Comparison of ENCODE assay signal across 14 cellular contexts in genomic region chr7:116956515-116956804, GRCh38. TPM values are rescaled to one million over a fixed set of nuclear protein-coding genes. Genes with fewer than 3 reads are reported as not detected.
DNase-seq lines count a peak whose midpoint lies in the region; ATAC-seq, FAIRE-seq and TF ChIP-seq lines count a peak whose summit lies in the region.
"Had no signal": no experiment of that assay in that cellular context is flagged by ENCODE, and none has a peak within 500 bp of the region (broad histone marks: within the 10 kb centered on the region; RNA-seq: fewer than 3 reads in every experiment).

No MANE protein-coding gene starts in this region.

- H3F3A ChIP-seq in Loucy (ENCODE audit: low read depth), result no peaks in the 10 kb centered on the region

- intact Hi-C loops in pancreas (cut with DNase I), result no loop called here

- H3K9me3 ChIP-seq in CD4-positive, CD25-positive, alpha-beta regulatory T cell (ENCODE audit: control insufficient read depth in 2 of 2, low read length in 2 of 2), result no peaks in the 10 kb centered on the region
- H3K9me3 ChIP-seq in Loucy (ENCODE audit: insufficient read depth, low read depth, low read length) (no peaks in the 10 kb centered on the region), skeletal muscle tissue (ENCODE audit: control insufficient read depth in 3 of 3, low read length in 3 of 3) (no peaks in the 10 kb centered on the region), pancreas (no peaks in the 10 kb centered on the region)
- H3K9me3 ChIP-seq: MG63 had no signal

- no peak overlapping the region for H3K4me2 ChIP-seq in Loucy (ENCODE audit: low read depth, low read length, poor library complexity, severe bottlenecking)

- no peak overlapping the region for H3K4me3 ChIP-seq in CD4-positive, CD25-positive, alpha-beta regulatory T cell (ENCODE audit: low read depth, low read length)
- H3K4me3 ChIP-seq in Loucy (ENCODE audit: low read length, poor library complexity, severe bottlenecking) (no peak overlapping the region), fibroblast of the aortic adventitia (ENCODE audit: low read depth, low read length) (peak overlapping the region; percentile 36), skeletal muscle tissue (ENCODE audit: low read length in 3 of 3) (no peak overlapping the region), pancreas (no peak overlapping the region)
- H3K4me3 ChIP-seq: MG63, skin epidermis had no signal

- H3K27ac Mint-ChIP-seq in CD4-positive, CD25-positive, alpha-beta regulatory T cell, result peak overlapping the region in 2 of 3 donors; percentile 72 to 85

- H3K4me3 Mint-ChIP-seq in CD4-positive, CD25-positive, alpha-beta regulatory T cell, result peak overlapping the region in 3 of 4 donors; percentile 4 to 96 (median 94)

- in situ Hi-C loops in G401 (cut with HindIII; ENCODE audit: low sequenced_read_pairs), result no loop called here

- no peaks in the 10 kb centered on the region for H3K9me2 ChIP-seq in Loucy (replicated peaks; ENCODE audit: low read depth, low read length)

- H3K36me3 Mint-ChIP-seq in CD4-positive, CD25-positive, alpha-beta regulatory T cell, result no peaks in the 10 kb centered on the region

- H3K27me3 ChIP-seq in CD4-positive, CD25-positive, alpha-beta regulatory T cell (ENCODE audit: control insufficient read depth, insufficient read depth, low read length), result no peaks in the 10 kb centered on the region
- no peaks in the 10 kb centered on the region for H3K27me3 ChIP-seq in Loucy (ENCODE audit: insufficient read depth, low read length, poor library complexity, severe bottlenecking)
- H3K27me3 ChIP-seq in skeletal muscle tissue (ENCODE audit: control insufficient read depth in 3 of 3, insufficient read depth in 3 of 3, low read length in 3 of 3), result no peaks in the 10 kb centered on the region
- H3K27me3 ChIP-seq in pancreas, result no peaks in the 10 kb centered on the region
- H3K27me3 ChIP-seq: MG63 had no signal

- no peak for DNase-seq in CD4-positive, CD25-positive, alpha-beta regulatory T cell
- DNase-seq in fibroblast of the aortic adventitia (ENCODE audit: low read depth) (no peak), G401 (ENCODE audit: low spot score) (no peak), GM19238 (ENCODE audit: insufficient read length, low spot score) (no peak), germinal center (ENCODE audit: low spot score) (no peak), pancreas (no peak)
- DNase-seq: activated CD4-positive, alpha-beta T cell treated with anti-CD3 and anti-CD28 coated beads, Interleukin-2, amount 50 U/mL, for 48 hours; activated gamma-delta T cell treated with Interleukin-2 at 50 U/mL for 16 hours; DMS153; T1000 had no signal

- H2AFZ ChIP-seq in Loucy (ENCODE audit: low read length), result peak overlapping the region; percentile 42

- H3K4me1 Mint-ChIP-seq in CD4-positive, CD25-positive, alpha-beta regulatory T cell, result peaks cover 17 to 57% (median 31%) of the 10 kb centered on the region in 4 donors

- ATAC-seq in CD4-positive, CD25-positive, alpha-beta regulatory T cell (ENCODE audit: low read depth in 2 of 2), result no peak
- ATAC-seq in pancreas, result no peak

- no peaks in the 10 kb centered on the region for H3K36me3 ChIP-seq in CD4-positive, CD25-positive, alpha-beta regulatory T cell (ENCODE audit: control insufficient read depth, insufficient read depth, low read length)
- H3K36me3 ChIP-seq in Loucy (ENCODE audit: insufficient read depth, low read length) (no peaks in the 10 kb centered on the region), skeletal muscle tissue (ENCODE audit: control insufficient read depth in 3 of 3, insufficient read depth in 3 of 3, low read length in 3 of 3) (no peaks in the 10 kb centered on the region), pancreas (no peaks in the 10 kb centered on the region)
- H3K36me3 ChIP-seq: MG63 had no signal

- H3K27me3 Mint-ChIP-seq in CD4-positive, CD25-positive, alpha-beta regulatory T cell, result no peaks in the 10 kb centered on the region

- H3K27ac ChIP-seq in CD4-positive, CD25-positive, alpha-beta regulatory T cell (ENCODE audit: insufficient read depth, low read length, poor library complexity, severe bottlenecking), result no peak overlapping the region
- H3K27ac ChIP-seq in skeletal muscle tissue (ENCODE audit: low read depth, low read length), result peak overlapping the region; percentile 48
- H3K27ac ChIP-seq in pancreas, result peak overlapping the region in 2 of 4 donors; percentile 100

- no peaks in the 10 kb centered on the region for H3K79me2 ChIP-seq in Loucy (ENCODE audit: insufficient read depth, low read length)

- peaks cover 32% of the 10 kb centered on the region for H3K4me1 ChIP-seq in CD4-positive, CD25-positive, alpha-beta regulatory T cell (ENCODE audit: control insufficient read depth, insufficient read depth, low read length, poor library complexity, severe bottlenecking)
- H3K4me1 ChIP-seq in Loucy (ENCODE audit: insufficient read depth, low read length, poor library complexity, severe bottlenecking) (peaks cover 7% of the 10 kb centered on the region), skeletal muscle tissue (ENCODE audit: control insufficient read depth in 3 of 3, insufficient read depth in 3 of 3, low read length in 3 of 3) (peaks cover 18 to 27% (median 19%) of the 10 kb centered on the region in 3 donors), pancreas (peaks cover 10 to 28% (median 21%) of the 10 kb centered on the region in 3 donors)

- no peaks in the 10 kb centered on the region for H4K20me1 ChIP-seq in Loucy (ENCODE audit: insufficient read depth, low read length, poor library complexity, severe bottlenecking)

- 13 to 24% methylated on average over 1 of the region's 1 CpG for WGBS in pancreas, 2 donors

- peaks cover 0 to 2% (median 0%) of the 10 kb centered on the region in 7 donors for H3K9me3 Mint-ChIP-seq in CD4-positive, CD25-positive, alpha-beta regulatory T cell

- TF ChIP-seq CTCF in Loucy (conservative IDR thresholded peaks at IDR 0.05; ENCODE audit: low read length) (no peak), fibroblast of the aortic adventitia (IDR thresholded peaks at IDR 0.05; ENCODE audit: insufficient read depth, low read length) (no peak), pancreas (IDR thresholded peaks at IDR 0.05) (no peak)

- no peak for FAIRE-seq in pancreas (lab: Jason Lieb, UNC)

- H3K9ac ChIP-seq in Loucy (ENCODE audit: low read depth, low read length, poor library complexity, severe bottlenecking) (no peak overlapping the region), skeletal muscle tissue (ENCODE audit: low read depth in 1 of 3, low read length in 3 of 3) (peak overlapping the region in 1 of 3 donors; percentile 27)

RNA-seq across cellular contexts. Expression of gene ST7, which starts 3.2 kb away (rescaled TPM):
- 9.9 TPM for total RNA-seq in CD4-positive, CD25-positive, alpha-beta regulatory T cell
- polyA plus RNA-seq in CD4-positive, CD25-positive, alpha-beta regulatory T cell, result 10 to 100 TPM in 2 of 4 donors, 1 to 10 TPM in 2; 7.3 to 15.5 (median 10.1) TPM
- 16.4 and 22.7 TPM in 2 replicates for total RNA-seq in fibroblast of the aortic adventitia (ENCODE audit: low replicate concordance)
- total RNA-seq in skeletal muscle tissue, result 23.0 TPM
- 11.2 and 14.7 TPM in 2 replicates for total RNA-seq in G401 (2014; rRNA removed; shearing (Covaris generic))
- 10 to 100 TPM; 16.4 to 20.2 (median 18.1) TPM for total RNA-seq in pancreas
- polyA plus RNA-seq in pancreas, result 10 to 100 TPM in 1 of 2 donors, 1 to 10 TPM in 1; 8.2 to 16.1 TPM
